16 cellular contexts compared by ENCODE assay signal in genomic region chr10:34768972-34769330, GRCh38. TPM values are rescaled to one million over a fixed set of nuclear protein-coding genes. Genes with fewer than 3 reads are reported as not detected.
DNase-seq lines count a peak whose midpoint lies in the region; ATAC-seq and TF ChIP-seq lines count a peak whose summit lies in the region.
"Had no signal": no experiment of that assay in that cellular context is flagged by ENCODE, and none has a peak within 500 bp of the region (broad histone marks: within the 10 kb centered on the region; RNA-seq: fewer than 3 reads in every experiment).

No MANE protein-coding gene starts in this region.

- peaks cover 2% of the 10 kb centered on the region for H4K20me1 ChIP-seq in H9 (ENCODE audit: control insufficient read depth, insufficient read depth, insufficient read length)

- H3K4me3 ChIP-seq in left ventricle myocardium inferior (peak overlapping the region; percentile 37), psoas muscle (peak overlapping the region; percentile 50)
- H3K4me3 ChIP-seq: K562 had no signal

- CTCF ChIA-PET in WTC11 (lab: Charles Lee), result no interaction called here

- H3K4me3 Mint-ChIP-seq in H9 (no peak overlapping the region), WTC11 (no peak overlapping the region)
- H3K4me3 Mint-ChIP-seq: activated CD4-positive, alpha-beta T cell treated with anti-CD3 and anti-CD28 coated beads, Interleukin-2, amount 10 ng/mL, durations not matched to agents 7 days and 5 days; activated naive CD8-positive, alpha-beta T cell; HFFc6; stimulated activated naive CD8-positive, alpha-beta T cell treated with anti-CD3 and anti-CD28 coated beads, Interleukin-15, amount 100 ng/mL, for 72 hours had no signal

- no peak overlapping the region for H4K8ac ChIP-seq in H9 (replicated peaks; ENCODE audit: insufficient read length, low read depth, low read length)

- H2BK12ac ChIP-seq in H9 (ENCODE audit: insufficient read length, low read depth, low read length), result no peak overlapping the region

- intact Hi-C loops in left ventricle myocardium inferior (cut with micrococcal nuclease) (no loop called here), psoas muscle (cut with DNase I) (no loop called here)

- H3K27ac Mint-ChIP-seq in H9 (peak overlapping the region in 2 of 3 experiments; percentile 11 to 21; a peak in 2 of 7 replicates), WTC11 (peak overlapping the region; percentile 71)
- H3K27ac Mint-ChIP-seq: activated CD4-positive, alpha-beta T cell treated with anti-CD3 and anti-CD28 coated beads, Interleukin-2, amount 10 ng/mL, durations not matched to agents 7 days and 5 days; activated naive CD8-positive, alpha-beta T cell; HFFc6; stimulated activated naive CD8-positive, alpha-beta T cell treated with anti-CD3 and anti-CD28 coated beads, Interleukin-15, amount 100 ng/mL, for 72 hours had no signal

- H3K4me1 Mint-ChIP-seq in H9 (peaks cover 52 to 59% of the 10 kb centered on the region in 2 experiments), WTC11 (peaks cover 79% of the 10 kb centered on the region)
- H3K4me1 Mint-ChIP-seq: activated CD4-positive, alpha-beta T cell treated with anti-CD3 and anti-CD28 coated beads, Interleukin-2, amount 10 ng/mL, durations not matched to agents 7 days and 5 days; stimulated activated naive CD8-positive, alpha-beta T cell treated with anti-CD3 and anti-CD28 coated beads, Interleukin-15, amount 100 ng/mL, for 72 hours had no signal

- H3K79me1 ChIP-seq in H9 (ENCODE audit: insufficient read depth, low read depth, low read length, poor library complexity, severe bottlenecking), result peaks cover 5% of the 10 kb centered on the region

- no peak; the same call in 1 of the 2 replicates for ATAC-seq in WTC11
- ATAC-seq in psoas muscle, result peak; percentile 36 to 56 (median 46)
- ATAC-seq in GM19324 (IDR thresholded peaks at IDR 0.05; ENCODE audit: low FRiP score, unreplicated experiment), result no peak
- no peak for ATAC-seq in GM21786 (IDR thresholded peaks at IDR 0.05; ENCODE audit: unreplicated experiment)
- ATAC-seq in GM18502 (IDR thresholded peaks at IDR 0.05; ENCODE audit: poor library complexity, unreplicated experiment), result no peak
- ATAC-seq in HG02588 (IDR thresholded peaks at IDR 0.05; ENCODE audit: unreplicated experiment), result no peak
- ATAC-seq: K562; stimulated activated naive CD8-positive, alpha-beta T cell treated with anti-CD3 and anti-CD28 coated beads, Interleukin-15, amount 100 ng/mL, for 72 hours had no signal

- no peak overlapping the region for H3K18ac ChIP-seq in H9 (ENCODE audit: insufficient read length, low read depth, low read length)

- H2BK5ac ChIP-seq in H9 (ENCODE audit: insufficient read length, low read length), result no peak overlapping the region

- no peak overlapping the region for H3K56ac ChIP-seq in H9 (ENCODE audit: insufficient read length, low read depth, low read length)

- H3K23ac ChIP-seq in H9 (ENCODE audit: insufficient read length, low read depth, low read length), result no peak overlapping the region

- no peak overlapping the region for H4K91ac ChIP-seq in H9 (ENCODE audit: insufficient read length, low read depth, low read length)

- TF ChIP-seq CTCF in H9 (conservative IDR thresholded peaks at IDR 0.05), result no peak
- no peak for TF ChIP-seq CTCF in WTC11 (IDR thresholded peaks at IDR 0.05)
- no peak for TF ChIP-seq CTCF in left ventricle myocardium inferior (IDR thresholded peaks at IDR 0.05; ENCODE audit: borderline replicate concordance)
- no peak for TF ChIP-seq CTCF in psoas muscle (IDR thresholded peaks at IDR 0.05)

- H3K9me3 Mint-ChIP-seq in H9 (no peaks in the 10 kb centered on the region), WTC11 (no peaks in the 10 kb centered on the region)
- H3K9me3 Mint-ChIP-seq: activated CD4-positive, alpha-beta T cell treated with anti-CD3 and anti-CD28 coated beads, Interleukin-2, amount 10 ng/mL, durations not matched to agents 7 days and 5 days; HFFc6; stimulated activated naive CD8-positive, alpha-beta T cell treated with anti-CD3 and anti-CD28 coated beads, Interleukin-15, amount 100 ng/mL, for 72 hours had no signal

- POLR2A ChIA-PET in WTC11 (lab: Charles Lee), result no interaction called here

- H3K9me3 ChIP-seq in H9 (ENCODE audit: control insufficient read depth, low read depth, low read length), result no peaks in the 10 kb centered on the region
- H3K9me3 ChIP-seq in left ventricle myocardium inferior (replicated peaks), result no peaks in the 10 kb centered on the region
- H3K9me3 ChIP-seq in psoas muscle, result no peaks in the 10 kb centered on the region

- H4K5ac ChIP-seq in H9 (ENCODE audit: insufficient read length, low read depth, low read length), result no peak overlapping the region

- no peaks in the 10 kb centered on the region for H3K27me3 ChIP-seq in H9 (ENCODE audit: insufficient read depth, low read length)
- H3K27me3 ChIP-seq in left ventricle myocardium inferior (ENCODE audit: low read depth), result no peaks in the 10 kb centered on the region
- no peaks in the 10 kb centered on the region for H3K27me3 ChIP-seq in psoas muscle (ENCODE audit: insufficient read depth in 3 of 3, low read length in 2 of 3)

- no peak overlapping the region for H3K4me2 ChIP-seq in H9 (ENCODE audit: insufficient read depth, insufficient read length, low read length)

- no peak overlapping the region for H3K9ac ChIP-seq in H9 (ENCODE audit: extremely low read depth, insufficient read length, low read length)
- H3K9ac ChIP-seq: parathyroid adenoma had no signal

- no CpG with 5 or more reads among the region's 8 CpGs for WGBS in H9 (ENCODE audit: extremely low coverage, insufficient read length, low lambda C conversion rate)
- WGBS in psoas muscle, 3 donors, result 34 to 54% (median 39%) methylated on average over 8 of the region's 8 CpGs

- peaks cover 6% of the 10 kb centered on the region; the same call in 1 of the 2 replicates for H3K4me1 ChIP-seq in H9 (ENCODE audit: insufficient read depth, low read length)
- H3K4me1 ChIP-seq in left ventricle myocardium inferior, result peaks cover 73% of the 10 kb centered on the region
- peaks cover 72% of the 10 kb centered on the region for H3K4me1 ChIP-seq in psoas muscle

- peak overlapping the region; percentile 8; the same call in 1 of the 2 replicates for H3K14ac ChIP-seq in H9 (ENCODE audit: insufficient read depth, low read length)

- H2BK20ac ChIP-seq in H9 (ENCODE audit: low read depth, low read length, poor library complexity, severe bottlenecking), result no peak overlapping the region

- H3K4ac ChIP-seq in H9 (ENCODE audit: low read depth, low read length), result no peak overlapping the region

- no peaks in the 10 kb centered on the region for H3K36me3 ChIP-seq in left ventricle myocardium inferior
- H3K36me3 ChIP-seq in psoas muscle (ENCODE audit: insufficient read depth in 1 of 2, low read depth in 1 of 2), result no peaks in the 10 kb centered on the region

- H3K23me2 ChIP-seq in H9 (ENCODE audit: insufficient read length, low read depth, low read length, poor library complexity, severe bottlenecking), result no peaks in the 10 kb centered on the region

- H3T11ph ChIP-seq in H9 (ENCODE audit: low read length), result no peak overlapping the region

- DNase-seq in H9 (no peak), WTC11 (ENCODE audit: low spot score) (no peak), left ventricle myocardium inferior (no peak), psoas muscle (no peak)
- DNase-seq: activated CD4-positive, alpha-beta T cell treated with anti-CD3 and anti-CD28 coated beads, Interleukin-2, amount 10 ng/mL, durations not matched to agents 7 days and 5 days; central memory CD4-positive, alpha-beta T cell; HFFc6; NCI-H1417; stimulated activated naive CD8-positive, alpha-beta T cell treated with anti-CD3 and anti-CD28 coated beads, Interleukin-15, amount 100 ng/mL, for 72 hours had no signal

- no peak overlapping the region for H2BK120ac ChIP-seq in H9 (ENCODE audit: low read depth, low read length, poor library complexity, severe bottlenecking)

- H2AFZ ChIP-seq in H9 (ENCODE audit: low read length), result no peak overlapping the region
- H2AFZ ChIP-seq: parathyroid adenoma had no signal

- H3K27ac ChIP-seq in H9 (ENCODE audit: insufficient read length, low read depth, low read length) (no peak overlapping the region), left ventricle myocardium inferior (replicated peaks) (peak overlapping the region; percentile 62), psoas muscle (peak overlapping the region; percentile 76)
- H3K27ac ChIP-seq: parathyroid adenoma had no signal

- H3K27me3 Mint-ChIP-seq in H9 (ENCODE audit: low read depth) (no peaks in the 10 kb centered on the region), WTC11 (ENCODE audit: low read depth) (no peaks in the 10 kb centered on the region)

- no peaks in the 10 kb centered on the region for H3K36me3 Mint-ChIP-seq in H9 (ENCODE audit: insufficient read depth in 1 of 3, low read depth in 3 of 3)
- no peaks in the 10 kb centered on the region; the same call in 1 of the 2 replicates for H3K36me3 Mint-ChIP-seq in WTC11
- H3K36me3 Mint-ChIP-seq: activated naive CD8-positive, alpha-beta T cell had no signal

- H2BK15ac ChIP-seq in H9 (ENCODE audit: low read depth, low read length), result no peak overlapping the region

- no peak overlapping the region for H2AK5ac ChIP-seq in H9 (ENCODE audit: insufficient read length, low read length)

- H3K79me2 ChIP-seq in H9 (ENCODE audit: insufficient read depth, low read length), result peaks cover 9% of the 10 kb centered on the region; the same call in 1 of the 2 replicates

TF ChIP-seq in WTC11, 78 proteins besides CTCF, POLR2A, EP300 and RAD21 (continues in another document):
- no peak for TF ChIP-seq GABPB1 (CRISPR knock-in tag; IDR thresholded peaks at IDR 0.05)
- TF ChIP-seq ZNF263 (CRISPR knock-in tag; IDR thresholded peaks at IDR 0.05; ENCODE audit: low read depth), result no peak

RNA-seq across cellular contexts. Expression of gene PARD3, which starts 46.1 kb away (rescaled TPM):
- total RNA-seq in H9 (2021), result 44.7 and 47.2 TPM in 2 replicates
- total RNA-seq in WTC11 (2021), result 44.9 to 51.8 TPM (median 47.0 TPM) in 3 replicates
- 29.6 TPM for total RNA-seq in left ventricle myocardium inferior
- 10 to 100 TPM; 52.7 to 84.4 (median 63.3) TPM for total RNA-seq in psoas muscle
- polyA plus RNA-seq in psoas muscle, result 10 to 100 TPM; 20.2 to 53.4 (median 29.0) TPM

Comparison
In these comparisons a context has a peak if more than half of its experiments do, and no peak if none do; other contexts are left out.
1. ATAC-seq: peak in psoas muscle (4 of 4); none in WTC11 (single experiment), GM19324 (single experiment), GM21786 (single experiment), GM18502 (single experiment) and HG02588 (single experiment).